ENCODE assay signal across 8 cellular contexts in genomic region chr2:207408086-207408794, GRCh38.
DNase-seq lines count a peak whose midpoint lies in the region; ATAC-seq, FAIRE-seq and TF ChIP-seq lines count a peak whose summit lies in the region.

No MANE protein-coding gene starts in this region.

- H3K4me1 ChIP-seq in gastroesophageal sphincter, result peaks cover 0 to 29% (median 0%) of the 10 kb centered on the region in 3 donors
- no peaks in the 10 kb centered on the region for H3K4me1 ChIP-seq in naive thymus-derived CD4-positive, alpha-beta T cell (ENCODE audit: control insufficient read depth in 2 of 2, insufficient read depth in 2 of 2, low read length in 2 of 2)

- no peaks in the 10 kb centered on the region for H3K36me3 ChIP-seq in gastroesophageal sphincter
- H3K36me3 ChIP-seq in naive thymus-derived CD4-positive, alpha-beta T cell (ENCODE audit: control insufficient read depth in 2 of 3, insufficient read depth in 3 of 3, low read length in 3 of 3), result no peaks in the 10 kb centered on the region

- H3K27ac ChIP-seq in gastroesophageal sphincter, result no peak overlapping the region
- H3K27ac ChIP-seq in naive thymus-derived CD4-positive, alpha-beta T cell (ENCODE audit: low read depth, low read length), result no peak overlapping the region

- POLR2A ChIA-PET in naive thymus-derived CD4-positive, alpha-beta T cell (lab: Charles Lee), result no interaction called here
- POLR2A ChIA-PET in GM10248 (lab: Yijun Ruan, JAX), result no interaction called here

- H3K4me1 Mint-ChIP-seq in naive thymus-derived CD4-positive, alpha-beta T cell, result peaks cover 0 to 3% (median 0%) of the 10 kb centered on the region in 7 donors

- no peak for TF ChIP-seq EP300 in gastroesophageal sphincter (IDR thresholded peaks at IDR 0.05)

- no peak for ATAC-seq in gastroesophageal sphincter
- ATAC-seq in naive thymus-derived CD4-positive, alpha-beta T cell, result no peak

- H3K9me3 Mint-ChIP-seq in naive thymus-derived CD4-positive, alpha-beta T cell, result peaks cover 0 to 3% (median 0%) of the 10 kb centered on the region in 11 donors

- H3K27me3 Mint-ChIP-seq in naive thymus-derived CD4-positive, alpha-beta T cell, result no peaks in the 10 kb centered on the region

- CTCF ChIA-PET in naive thymus-derived CD4-positive, alpha-beta T cell (lab: Charles Lee), result no interaction called here
- CTCF ChIA-PET in GM10248 (lab: Yijun Ruan, JAX), result interaction anchor here (1.0 to 1.2 kb wide), 3 partner anchors 9 to 17 kb away, joined by 3 to 4 read pairs (median 3); no protein-coding TSS in a partner anchor

- intact Hi-C loops in naive thymus-derived CD4-positive, alpha-beta T cell (cut with micrococcal nuclease), result no loop called here

- TF ChIP-seq CTCF in astrocyte of the spinal cord (IDR thresholded peaks at IDR 0.05; ENCODE audit: low read depth, low read length) (no peak), gastroesophageal sphincter (IDR thresholded peaks at IDR 0.05) (no peak), GM10248 (IDR thresholded peaks at IDR 0.05; ENCODE audit: control extremely low read depth, extremely low read depth, low read depth, missing control alignments) (no peak)

- H3K27ac Mint-ChIP-seq in naive thymus-derived CD4-positive, alpha-beta T cell, result no peak overlapping the region

- no peak overlapping the region for H3K4me3 Mint-ChIP-seq in naive thymus-derived CD4-positive, alpha-beta T cell

- peaks cover 0 to 9% (median 7%) of the 10 kb centered on the region in 5 donors for H3K36me3 Mint-ChIP-seq in naive thymus-derived CD4-positive, alpha-beta T cell

- H3K4me3 ChIP-seq in astrocyte of the spinal cord (ENCODE audit: low read depth, low read length) (no peak overlapping the region), gastroesophageal sphincter (no peak overlapping the region)
- no peak overlapping the region for H3K4me3 ChIP-seq in naive thymus-derived CD4-positive, alpha-beta T cell (ENCODE audit: low read length)

- H3K27me3 ChIP-seq in gastroesophageal sphincter, result no peaks in the 10 kb centered on the region
- H3K27me3 ChIP-seq in naive thymus-derived CD4-positive, alpha-beta T cell (ENCODE audit: control insufficient read depth in 2 of 2, insufficient read depth in 2 of 2, low read length in 2 of 2), result no peaks in the 10 kb centered on the region

- FAIRE-seq in H54 (lab: Jason Lieb, UNC), result peak; percentile 67

- no peak for TF ChIP-seq POLR2A in H54 (IDR thresholded peaks at IDR 0.05; ENCODE audit: low read depth, low read length)
- no peak for TF ChIP-seq POLR2A in gastroesophageal sphincter (IDR thresholded peaks at IDR 0.05)

- no peaks in the 10 kb centered on the region for H3K9me3 ChIP-seq in gastroesophageal sphincter
- H3K9me3 ChIP-seq in naive thymus-derived CD4-positive, alpha-beta T cell (ENCODE audit: control insufficient read depth in 2 of 3, low read length in 3 of 3), result no peaks in the 10 kb centered on the region

- 62 to 67% methylated on average over 7 to 8 of the region's 8 CpGs for WGBS in gastroesophageal sphincter (ENCODE audit: low coverage in 1 of 2), 2 donors

- peak; percentile 98 for DNase-seq in DMS53 treated with DMSO at 0.1 percent for 48 hours (lab: John Stamatoyannopoulos, UW; ENCODE audit: unreplicated experiment)
- no peak for DNase-seq in H54 (ENCODE audit: insufficient read length, low spot score)
- DNase-seq in NCI-H1436 (lab: John Stamatoyannopoulos, UW), result peak; percentile 96
- peak; percentile 32 for DNase-seq in astrocyte of the spinal cord (ENCODE audit: low read depth, low spot score)
- peak; percentile 89 for DNase-seq in renal cortical epithelial cell (ENCODE audit: low read depth)
- no peak for DNase-seq in naive thymus-derived CD4-positive, alpha-beta T cell
- no peak for DNase-seq in GM10248 (ENCODE audit: extremely low spot score)

- in situ Hi-C loops in astrocyte of the spinal cord (cut with HindIII; ENCODE audit: low sequenced_read_pairs), result no loop called here

Comparison
In these comparisons a context has a peak if more than half of its experiments do, and no peak if none do; other contexts are left out.
1. DNase-seq: peak in DMS53 treated with DMSO at 0.1 percent for 48 hours (single experiment), NCI-H1436 (single experiment), astrocyte of the spinal cord (single experiment) and renal cortical epithelial cell (single experiment); none in H54 (single experiment), naive thymus-derived CD4-positive, alpha-beta T cell (0 of 9) and GM10248 (single experiment).